15 cellular contexts compared by ENCODE assay signal in genomic region chr21:29155933-29156260, GRCh38. TPM values are rescaled to one million over a fixed set of nuclear protein-coding genes. Genes with fewer than 3 reads are reported as not detected.
A peak's percentile ranks its signal among the peaks of the same experiment; 100 is the strongest.
DNase-seq lines count a peak whose midpoint lies in the region; ATAC-seq and TF ChIP-seq lines count a peak whose summit lies in the region.
"Had no signal": no experiment of that assay in that cellular context is flagged by ENCODE, and none has a peak within 500 bp of the region (broad histone marks: within the 10 kb centered on the region; RNA-seq: fewer than 3 reads in every experiment).

No MANE protein-coding gene starts in this region.

- H3K9ac ChIP-seq in GM23248 = peak overlapping the region; percentile 62
- H3K9ac ChIP-seq in fibroblast of lung (ENCODE audit: insufficient read depth, low read length) = no peak overlapping the region
- no peak overlapping the region for H3K9ac ChIP-seq in rectal smooth muscle tissue (ENCODE audit: low read length)

- H3K27me3 ChIP-seq in GM23248 (replicated peaks; ENCODE audit: insufficient read depth) (no peaks in the 10 kb centered on the region), ascending aorta (no peaks in the 10 kb centered on the region), fibroblast of lung (ENCODE audit: control insufficient read depth, insufficient read depth, low read length) (no peaks in the 10 kb centered on the region), rectal smooth muscle tissue (ENCODE audit: control insufficient read depth, insufficient read depth, low read length) (no peaks in the 10 kb centered on the region)
- H3K27me3 ChIP-seq: body of pancreas, right lobe of liver had no signal

- peaks cover 10% of the 10 kb centered on the region for H3K4me1 ChIP-seq in GM23248 (ENCODE audit: insufficient read depth)
- no peaks in the 10 kb centered on the region for H3K4me1 ChIP-seq in ascending aorta
- peaks cover 2% of the 10 kb centered on the region for H3K4me1 ChIP-seq in fibroblast of lung (ENCODE audit: control insufficient read depth, extremely low read depth, insufficient read depth, low read length)
- no peaks in the 10 kb centered on the region for H3K4me1 ChIP-seq in rectal smooth muscle tissue (ENCODE audit: control insufficient read depth, insufficient read depth, low read length)
- H3K4me1 ChIP-seq: body of pancreas, right lobe of liver had no signal

- H3K27ac ChIP-seq in GM23248 (peak overlapping the region; percentile 62), ascending aorta (peak overlapping the region; percentile 83 to 86), fibroblast of lung (ENCODE audit: insufficient read depth, low read length) (peak overlapping the region; percentile 69), rectal smooth muscle tissue (ENCODE audit: low read depth, low read length) (no peak overlapping the region)
- H3K27ac ChIP-seq: body of pancreas, right lobe of liver had no signal

- no peaks in the 10 kb centered on the region for H3K9me2 ChIP-seq in GM23248 (ENCODE audit: insufficient read depth)

- H2AFZ ChIP-seq in GM23248 = peak overlapping the region; percentile 87
- H2AFZ ChIP-seq in fibroblast of lung (ENCODE audit: low read length) = no peak overlapping the region

- H3K4me3 ChIP-seq in GM23248 = peak overlapping the region; percentile 69
- peak overlapping the region in 1 of 2 donors; percentile 70 for H3K4me3 ChIP-seq in ascending aorta
- peak overlapping the region in 1 of 4 experiments; percentile 36 for H3K4me3 ChIP-seq in fibroblast of lung (replicated peaks in 1 of 4; ENCODE audit: control extremely low read depth in 1 of 4, insufficient read depth in 1 of 4, low read depth in 3 of 4, low read length in 4 of 4)
- H3K4me3 ChIP-seq in rectal smooth muscle tissue (ENCODE audit: low read length) = peak overlapping the region; percentile 3
- H3K4me3 ChIP-seq: body of pancreas had no signal

- H3K4me2 ChIP-seq in GM23248 (ENCODE audit: unreplicated experiment) = peak overlapping the region; percentile 90
- H3K4me2 ChIP-seq in fibroblast of lung (ENCODE audit: extremely low read depth, insufficient read depth, low read length) = peak overlapping the region; percentile 77

- TF ChIP-seq CTCF in ascending aorta (IDR thresholded peaks at IDR 0.05) = no peak
- TF ChIP-seq CTCF in fibroblast of lung (conservative IDR thresholded peaks at IDR 0.05 in 1 of 2, IDR thresholded peaks at IDR 0.05 in 1 of 2; ENCODE audit: low read depth in 1 of 2, low read length in 2 of 2) = no peak

- H3F3A ChIP-seq in GM23248 (ENCODE audit: insufficient read depth) = peaks cover 20% of the 10 kb centered on the region; the same call in 1 of the 2 replicates

- in situ Hi-C loops in GM23248 (cut with MboI) = no loop called here

- no peaks in the 10 kb centered on the region for H4K20me1 ChIP-seq in GM23248 (ENCODE audit: insufficient read depth)
- H4K20me1 ChIP-seq in fibroblast of lung (ENCODE audit: control insufficient read depth, extremely low read depth, insufficient read depth, low read length) = no peaks in the 10 kb centered on the region

- H3K9me3 ChIP-seq in GM23248 (ENCODE audit: low read depth) = no peaks in the 10 kb centered on the region
- H3K9me3 ChIP-seq in ascending aorta = no peaks in the 10 kb centered on the region
- no peaks in the 10 kb centered on the region for H3K9me3 ChIP-seq in fibroblast of lung (ENCODE audit: control insufficient read depth, insufficient read depth, low read depth, low read length)
- H3K9me3 ChIP-seq: body of pancreas, right lobe of liver had no signal

- intact Hi-C loops in ascending aorta (cut with DNase I) = no loop called here

- H3K79me2 ChIP-seq in GM23248 (ENCODE audit: insufficient read depth) (no peaks in the 10 kb centered on the region), fibroblast of lung (ENCODE audit: control insufficient read depth, insufficient read depth, low read length) (no peaks in the 10 kb centered on the region)

- DNase-seq in GM23248 = no peak
- no peak for DNase-seq in ascending aorta (ENCODE audit: low spot score in 2 of 2)
- no peak for DNase-seq in fibroblast of lung (ENCODE audit: low read depth in 2 of 2)
- no peak for DNase-seq in islet precursor cell
- DNase-seq: activated gamma-delta T cell treated with Interleukin-2 at 50 U/mL for 16 hours, NCI-H2029 treated with DMSO at 0.1 percent for 48 hours, NCI-H524, OCI-M1, right lobe of liver had no signal

- WGBS in GM23248 (ENCODE audit: low coverage in 1 of 2, low lambda C conversion rate in 2 of 2, missing lambda C conversion rate in 2 of 2), 2 experiments = 94 to 100% methylated on average over 2 of the region's 2 CpGs

- H3K36me3 ChIP-seq in GM23248 (ENCODE audit: low read depth) (no peaks in the 10 kb centered on the region), ascending aorta (peaks cover 0 to 5% of the 10 kb centered on the region in 2 donors), fibroblast of lung (ENCODE audit: control insufficient read depth, insufficient read depth, low read length) (no peaks in the 10 kb centered on the region), rectal smooth muscle tissue (ENCODE audit: control insufficient read depth, insufficient read depth, low read length) (no peaks in the 10 kb centered on the region)
- H3K36me3 ChIP-seq: right lobe of liver had no signal

- ATAC-seq in GM18858 (IDR thresholded peaks at IDR 0.05; ENCODE audit: unreplicated experiment) = no peak
- no peak for ATAC-seq in GM18870 (IDR thresholded peaks at IDR 0.05; ENCODE audit: unreplicated experiment)
- ATAC-seq in HG02571 (IDR thresholded peaks at IDR 0.05; ENCODE audit: unreplicated experiment) = no peak
- ATAC-seq: stimulated activated effector memory CD8-positive, alpha-beta T cell treated with anti-CD3 and anti-CD28 coated beads, Interleukin-12 subunit alpha, Interleukin-12 subunit beta, amount 100 ng/mL, for 72 hours had no signal

RNA-seq across cellular contexts. Expression of gene MAP3K7CL, which starts 25.5 kb away (rescaled TPM):
- 14.8 and 18.5 TPM in 2 replicates for total RNA-seq in GM23248 (2014; rRNA removed; shearing (Covaris generic))
- polyA plus RNA-seq in GM23248 (2016; fragmentation: Nextera tagmentation; extraction: Ambion mirVana) (30.0 and 34.3 TPM in 2 replicates), fibroblast of lung (58.3 and 91.7 TPM in 2 replicates)
- total RNA-seq in ascending aorta (6.9 TPM), fibroblast of lung (50.6 and 176 TPM in 2 replicates)
- polyA plus RNA-seq in fibroblast of lung (2012) = 57.2 and 88.9 TPM in 2 replicates
- polyA minus RNA-seq in fibroblast of lung (ENCODE audit: low replicate concordance) = 37.5 and 64.2 TPM in 2 replicates
